Comparison of ENCODE assay signal across 20 cellular contexts in the genomic region with DNA sequence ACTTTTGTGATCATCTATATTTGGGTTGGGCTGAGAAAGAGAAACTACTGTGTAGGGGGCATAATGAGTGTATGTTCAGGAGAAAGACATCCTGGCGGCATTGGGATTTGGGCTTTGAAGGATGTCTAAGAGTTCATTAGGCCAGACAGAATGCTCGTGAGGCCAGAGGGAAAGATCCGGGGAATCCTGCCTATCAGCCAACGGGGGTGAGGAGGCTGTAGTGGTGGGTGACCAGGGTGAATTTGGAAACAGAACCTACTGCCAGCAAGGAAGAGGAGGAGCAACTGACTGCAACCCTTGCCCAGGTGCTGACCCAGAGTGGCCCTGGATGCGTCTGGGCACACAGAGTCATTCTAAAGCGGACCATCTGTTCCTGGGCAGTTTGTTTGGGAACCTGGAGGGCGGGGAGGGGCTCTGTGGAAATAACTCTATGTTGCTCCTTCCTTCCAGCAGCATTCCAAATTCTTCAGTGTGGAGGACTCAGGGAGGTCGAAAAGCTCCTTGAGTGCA. TPM values are rescaled to one million over a fixed set of nuclear protein-coding genes. Genes with fewer than 3 reads are reported as not detected.
DNase-seq lines count a peak whose midpoint lies in the region; ATAC-seq, FAIRE-seq and TF ChIP-seq lines count a peak whose summit lies in the region.
"Had no signal": no experiment of that assay in that cellular context is flagged by ENCODE, and none has a peak within 500 bp of the region (broad histone marks: within the 10 kb centered on the region; RNA-seq: fewer than 3 reads in every experiment).

No MANE protein-coding gene starts in this region.

- H3K9me3 ChIP-seq in SK-N-SH (no peaks in the 10 kb centered on the region), PC-3 (ENCODE audit: low read length) (no peaks in the 10 kb centered on the region), HepG2 (ENCODE audit: low read length) (no peaks in the 10 kb centered on the region)

- in situ Hi-C loops in HepG2 (cut with HindIII; ENCODE audit: extremely low pct_ligation_motif_present, low pct_unique_long_range_greater_than_20kb), result no loop called here

- no peaks in the 10 kb centered on the region for H3K36me3 ChIP-seq in SK-N-SH (replicated peaks in 1 of 2; ENCODE audit: control insufficient read depth in 1 of 2, insufficient read depth in 2 of 2, low read length in 1 of 2)
- no peaks in the 10 kb centered on the region for H3K36me3 ChIP-seq in PC-3 (ENCODE audit: low read depth, low read length)
- H3K36me3 ChIP-seq in HepG2 (replicated peaks in 1 of 2; ENCODE audit: control insufficient read depth in 1 of 2, insufficient read depth in 2 of 2, low read length in 2 of 2), result no peaks in the 10 kb centered on the region

- H3K4me1 Mint-ChIP-seq in activated CD8-positive, alpha-beta memory T cell treated with anti-CD3 and anti-CD28 coated beads, Interleukin-2, amount 10 ng/mL, durations not matched to agents 7 days and 5 days, result peaks cover 20% of the 10 kb centered on the region

- no peak for FAIRE-seq in HepG2 (lab: Jason Lieb, UNC)
- FAIRE-seq: G401.6, GM19239 had no signal

- H3K27me3 ChIP-seq in SK-N-SH (ENCODE audit: insufficient read depth) (no peaks in the 10 kb centered on the region; the same call in 1 of the 2 replicates), PC-3 (ENCODE audit: low read length) (no peaks in the 10 kb centered on the region), HepG2 (ENCODE audit: control insufficient read depth in 1 of 2, insufficient read depth in 2 of 2, low read length in 2 of 2) (peaks cover 0 to 4% of the 10 kb centered on the region in 2 experiments; a peak in 3 of 5 replicates)

- no peak overlapping the region for H3K4me3 ChIP-seq in SK-N-SH (ENCODE audit: low read depth in 2 of 2, low read length in 1 of 2)
- H3K4me3 ChIP-seq in PC-3 (ENCODE audit: low read length), result peak overlapping the region; percentile 96; the same call in 1 of the 2 replicates
- peak overlapping the region in 2 of 3 experiments; percentile 75 to 81; a peak in 2 of 6 replicates for H3K4me3 ChIP-seq in HepG2 (replicated peaks in 1 of 3; ENCODE audit: insufficient read depth in 1 of 3, low read depth in 2 of 3, low read length in 3 of 3)

- DNase-seq in SK-N-SH, result no peak
- DNase-seq in PC-3, result no peak
- DNase-seq in HepG2 (ENCODE audit: low spot score), result no peak
- no peak for DNase-seq in stimulated activated naive CD4-positive, alpha-beta T cell (lab: John Stamatoyannopoulos, UW)
- no peak for DNase-seq in NCI-H1105 treated with DMSO at 0.1 percent for 48 hours (lab: John Stamatoyannopoulos, UW)
- DNase-seq in activated CD8-positive, alpha-beta memory T cell treated with anti-CD3 and anti-CD28 coated beads, Interleukin-2, amount 10 ng/mL, durations not matched to agents 7 days and 5 days, result no peak
- DNase-seq: C1 segment of cervical spinal cord, COR-L47, GM23248, NCI-H1436 treated with DMSO at 0.1 percent for 48 hours, NCI-H226, NCI-H526 treated with DMSO at 0.1 percent for 48 hours, SIG-M5, T-cell had no signal

- H3K36me3 Mint-ChIP-seq in activated CD8-positive, alpha-beta memory T cell treated with anti-CD3 and anti-CD28 coated beads, Interleukin-2, amount 10 ng/mL, durations not matched to agents 7 days and 5 days, result peaks cover 7% of the 10 kb centered on the region
- H3K36me3 Mint-ChIP-seq: T-cell had no signal

- intact Hi-C loops in PC-3 (cut with micrococcal nuclease), result no loop called here
- intact Hi-C loops in HepG2 (cut with micrococcal nuclease; ENCODE audit: unreplicated experiment), result no loop called here

- TF ChIP-seq RAD21 in SK-N-SH (IDR thresholded peaks at IDR 0.05; ENCODE audit: low read length), result no peak
- no peak for TF ChIP-seq RAD21 in HepG2 (CRISPR knock-in tag; IDR thresholded peaks at IDR 0.05)

- no peak overlapping the region for H3K4me3 Mint-ChIP-seq in activated CD8-positive, alpha-beta memory T cell treated with anti-CD3 and anti-CD28 coated beads, Interleukin-2, amount 10 ng/mL, durations not matched to agents 7 days and 5 days
- H3K4me3 Mint-ChIP-seq: T-cell had no signal

- BruUV-seq in PC-3 (replicated peaks; lab: Mats Ljungman, UMichigan) (no TSS peak), HepG2 (replicated peaks; lab: Mats Ljungman, UMichigan) (no TSS peak)

- CTCF ChIA-PET in SK-N-SH (lab: Yijun Ruan, JAX), result interaction anchor here (0.8 to 1.0 kb wide), 2 partner anchors 21 to 77 kb away, joined by 3 to 4 read pairs; no protein-coding TSS in a partner anchor
- CTCF ChIA-PET in PC-3 (lab: Charles Lee), result no interaction called here
- CTCF ChIA-PET in HepG2 (lab: Yijun Ruan, JAX; ENCODE audit: low intra/inter-chr PET ratio, low total read pairs), result no interaction called here
- CTCF ChIA-PET in activated CD8-positive, alpha-beta memory T cell treated with anti-CD3 and anti-CD28 coated beads, Interleukin-2, amount 10 ng/mL, durations not matched to agents 7 days and 5 days (lab: Charles Lee), result interaction anchor here (1.2 to 2.1 kb wide), 2 partner anchors 17 to 22 kb away, joined by 6 to 7 read pairs; no protein-coding TSS in a partner anchor

- H3K9me2 ChIP-seq in SK-N-SH (no peaks in the 10 kb centered on the region), PC-3 (replicated peaks; ENCODE audit: low read length) (no peaks in the 10 kb centered on the region)

- no peak overlapping the region for H3K27ac Mint-ChIP-seq in activated CD8-positive, alpha-beta memory T cell treated with anti-CD3 and anti-CD28 coated beads, Interleukin-2, amount 10 ng/mL, durations not matched to agents 7 days and 5 days
- H3K27ac Mint-ChIP-seq: T-cell had no signal

- TF ChIP-seq EP300 in SK-N-SH (IDR thresholded peaks at IDR 0.05; ENCODE audit: borderline replicate concordance in 1 of 2, low read depth in 1 of 2, low read length in 1 of 2) (no peak), HepG2 (IDR thresholded peaks at IDR 0.05; ENCODE audit: low read depth in 2 of 2, low read length in 2 of 2) (no peak), HepG2 (CRISPR knock-in tag; IDR thresholded peaks at IDR 0.05; ENCODE audit: borderline replicate concordance) (no peak)

- H3K4me1 ChIP-seq in SK-N-SH (ENCODE audit: control insufficient read depth in 1 of 2, insufficient read depth in 2 of 2, low read depth in 1 of 2, low read length in 1 of 2) (peaks cover 0 to 27% of the 10 kb centered on the region in 2 experiments; a peak in 1 of 4 replicates), PC-3 (ENCODE audit: insufficient read depth, low read length) (peaks cover 25% of the 10 kb centered on the region), HepG2 (ENCODE audit: insufficient read depth, low read length) (peaks cover 56% of the 10 kb centered on the region)

- H3K27ac ChIP-seq in SK-N-SH (ENCODE audit: low read depth in 2 of 2, low read length in 1 of 2) (no peak overlapping the region), PC-3 (ENCODE audit: low read length) (no peak overlapping the region), HepG2 (ENCODE audit: extremely low read length, insufficient read depth, low read length) (no peak overlapping the region)
- H3K27ac ChIP-seq: 22Rv1, GM23248 had no signal

- H4K20me1 ChIP-seq in SK-N-SH (ENCODE audit: insufficient read depth), result peaks cover 10% of the 10 kb centered on the region; the same call in 1 of the 2 replicates
- peaks cover 23% of the 10 kb centered on the region; the same call in 1 of the 2 replicates for H4K20me1 ChIP-seq in PC-3 (ENCODE audit: low read length)
- H4K20me1 ChIP-seq in HepG2 (ENCODE audit: insufficient read depth, low read length), result no peaks in the 10 kb centered on the region; the same call in none of the 2 replicates

- 91% methylated on average over 8 of the region's 8 CpGs for WGBS in SK-N-SH (ENCODE audit: low lambda C conversion rate)
- 9% methylated on average over 6 of the region's 8 CpGs for WGBS in HepG2 (ENCODE audit: low lambda C conversion rate)

- ATAC-seq in SK-N-SH treated with all-trans-retinoic acid at 6 μM for 48 hours, result no peak
- no peak for ATAC-seq in PC-3
- no peak for ATAC-seq in HepG2
- ATAC-seq in GM21786 (IDR thresholded peaks at IDR 0.05; ENCODE audit: unreplicated experiment), result no peak
- ATAC-seq in activated CD8-positive, alpha-beta memory T cell treated with anti-CD3 and anti-CD28 coated beads, Interleukin-2, amount 10 ng/mL, durations not matched to agents 7 days and 5 days, result no peak
- ATAC-seq: Panc1, T-cell had no signal

- TF ChIP-seq POLR2A in HepG2 (IDR thresholded peaks at IDR 0.05; ENCODE audit: insufficient read depth in 1 of 2, low read depth in 2 of 2, low read length in 2 of 2), result no peak

- H3K9ac ChIP-seq in SK-N-SH, result no peak overlapping the region
- H3K9ac ChIP-seq in PC-3 (ENCODE audit: low read length), result no peak overlapping the region
- H3K9ac ChIP-seq in HepG2 (ENCODE audit: insufficient read depth, low read depth, low read length), result no peak overlapping the region
- H3K9ac ChIP-seq: GM23248 had no signal

- H3F3A ChIP-seq in SK-N-SH (replicated peaks; ENCODE audit: insufficient read depth) (no peaks in the 10 kb centered on the region), PC-3 (ENCODE audit: low read length, unreplicated experiment) (no peaks in the 10 kb centered on the region)

- H2AFZ ChIP-seq in SK-N-SH (ENCODE audit: low read depth), result no peak overlapping the region
- no peak overlapping the region for H2AFZ ChIP-seq in PC-3 (ENCODE audit: low read length)
- no peak overlapping the region for H2AFZ ChIP-seq in HepG2 (ENCODE audit: low read length)

- H3K4me2 ChIP-seq in SK-N-SH, result no peak overlapping the region
- H3K4me2 ChIP-seq in PC-3 (ENCODE audit: low read length), result peak overlapping the region; percentile 96
- H3K4me2 ChIP-seq in HepG2 (ENCODE audit: low read depth, low read length), result peak overlapping the region; percentile 92

- H3K79me2 ChIP-seq in SK-N-SH (ENCODE audit: insufficient read depth) (peaks cover 22% of the 10 kb centered on the region), PC-3 (ENCODE audit: low read length) (peaks cover 38% of the 10 kb centered on the region), HepG2 (ENCODE audit: insufficient read depth, low read length) (peaks cover 10% of the 10 kb centered on the region)

- TF ChIP-seq CTCF in SK-N-SH (IDR thresholded peaks at IDR 0.05), result no peak
- TF ChIP-seq CTCF in PC-3 (conservative IDR thresholded peaks at IDR 0.05; ENCODE audit: low read depth, low read length), result no peak
- no peak for TF ChIP-seq CTCF in HepG2 (CRISPR knock-in tag; IDR thresholded peaks at IDR 0.05)

- H3K27me3 Mint-ChIP-seq in activated CD8-positive, alpha-beta memory T cell treated with anti-CD3 and anti-CD28 coated beads, Interleukin-2, amount 10 ng/mL, durations not matched to agents 7 days and 5 days, result peaks cover 2% of the 10 kb centered on the region
- H3K27me3 Mint-ChIP-seq: T-cell had no signal

- no peaks in the 10 kb centered on the region for H3K9me3 Mint-ChIP-seq in activated CD8-positive, alpha-beta memory T cell treated with anti-CD3 and anti-CD28 coated beads, Interleukin-2, amount 10 ng/mL, durations not matched to agents 7 days and 5 days (ENCODE audit: low read depth)
- H3K9me3 Mint-ChIP-seq: T-cell had no signal

- POLR2A ChIA-PET in SK-N-SH (lab: Yijun Ruan, JAX), result no interaction called here
- POLR2A ChIA-PET in PC-3 (lab: Charles Lee; ENCODE audit: unreplicated experiment), result no interaction called here
- POLR2A ChIA-PET in HepG2 (lab: Yijun Ruan, JAX), result no interaction called here

RNA-seq across cellular contexts. Expression of gene ECE1, which starts 56.9 kb away (rescaled TPM):
- 62.3 and 96.6 TPM in 2 replicates for polyA plus RNA-seq in SK-N-SH (2012; rRNA removed)
- 48.1 and 60.4 TPM in 2 replicates for polyA plus RNA-seq in SK-N-SH (2012; cell fraction: cytosol; rRNA removed)
- polyA plus RNA-seq in SK-N-SH (2012; cell fraction: nucleus; rRNA removed), result 53.0 and 69.9 TPM in 2 replicates
- 86.8 and 110 TPM in 2 replicates for total RNA-seq in PC-3 (2014; rRNA removed)
- total RNA-seq in HepG2 (2016; rRNA removed; fragmentation: Illumina TruSeq; extraction: Trizol), result 11.1 and 21.2 TPM in 2 replicates
- 3.1 and 4.6 TPM in 2 replicates for total RNA-seq in HepG2 (2016; cell fraction: cytosol; rRNA removed; fragmentation: Illumina TruSeq; extraction: Trizol; ENCODE audit: low read depth)
- 8.0 and 21.1 TPM in 2 replicates for total RNA-seq in HepG2 (2016; cell fraction: insoluble cytoplasmic fraction; rRNA removed; fragmentation: Illumina TruSeq; extraction: Trizol)
- 5.2 and 6.6 TPM in 2 replicates for total RNA-seq in HepG2 (2016; cell fraction: membrane; rRNA removed; fragmentation: Illumina TruSeq; extraction: Trizol)
- total RNA-seq in HepG2 (2016; cell fraction: nucleus; rRNA removed; fragmentation: Illumina TruSeq; extraction: Trizol), result 18.9 and 25.8 TPM in 2 replicates
- polyA plus RNA-seq in HepG2 (2011; rRNA removed), result 13.5 and 17.0 TPM in 2 replicates
- 7.9 and 8.8 TPM in 2 replicates for polyA plus RNA-seq in HepG2 (2011; cell fraction: cytosol; rRNA removed)
- polyA plus RNA-seq in HepG2 (2011; cell fraction: nucleus; rRNA removed), result 20.3 and 20.8 TPM in 2 replicates
- polyA plus RNA-seq in HepG2 (2012), result 23.5 and 24.3 TPM in 2 replicates
- polyA plus RNA-seq in HepG2 (2016; cell fraction: cytosol; fragmentation: Illumina TruSeq; extraction: Trizol; ENCODE audit: low read depth), result 1.8 TPM in 2 replicates
- polyA plus RNA-seq in HepG2 (2016; cell fraction: insoluble cytoplasmic fraction; fragmentation: Illumina TruSeq; extraction: Trizol; ENCODE audit: low read depth), result 8.3 and 10.9 TPM in 2 replicates
- polyA plus RNA-seq in HepG2 (2016; cell fraction: membrane; fragmentation: Illumina TruSeq; extraction: Trizol; ENCODE audit: low read depth), result 2.8 and 3.4 TPM in 2 replicates
- 36.4 and 38.3 TPM in 2 replicates for polyA plus RNA-seq in HepG2 (2016; cell fraction: nucleus; fragmentation: Illumina TruSeq; extraction: Trizol; ENCODE audit: insufficient read depth, low read depth)
- polyA minus RNA-seq in HepG2 (2011; rRNA and poly(A)+ RNA removed; ENCODE audit: low replicate concordance), result 34.0 and 41.6 TPM in 2 replicates
- polyA minus RNA-seq in HepG2 (2011; cell fraction: cytosol; rRNA and poly(A)+ RNA removed), result 9.9 and 11.8 TPM in 2 replicates
- 11.3 and 11.4 TPM in 2 replicates for polyA minus RNA-seq in HepG2 (2011; cell fraction: nucleus; rRNA and poly(A)+ RNA removed)
- 10 to 100 TPM; 46.6 to 87.5 TPM for total RNA-seq in activated CD8-positive, alpha-beta memory T cell treated with anti-CD3 and anti-CD28 coated beads, Interleukin-2, amount 10 ng/mL, durations not matched to agents 7 days and 5 days

Comparison
In these comparisons a context has a peak if more than half of its experiments do, and no peak if none do; other contexts are left out.
1. H3K4me3 ChIP-seq: peak in PC-3 (single experiment) and HepG2 (2 of 3); none in SK-N-SH (0 of 2).
2. CTCF ChIA-PET loops: an anchor here in SK-N-SH (0.8 to 1.0 kb wide) and activated CD8-positive, alpha-beta memory T cell treated with anti-CD3 and anti-CD28 coated beads, Interleukin-2, amount 10 ng/mL, durations not matched to agents 7 days and 5 days (1.2 to 2.1 kb wide); none called in PC-3 and HepG2.